ENCODE assay signal across 8 cellular contexts in the genomic region with DNA sequence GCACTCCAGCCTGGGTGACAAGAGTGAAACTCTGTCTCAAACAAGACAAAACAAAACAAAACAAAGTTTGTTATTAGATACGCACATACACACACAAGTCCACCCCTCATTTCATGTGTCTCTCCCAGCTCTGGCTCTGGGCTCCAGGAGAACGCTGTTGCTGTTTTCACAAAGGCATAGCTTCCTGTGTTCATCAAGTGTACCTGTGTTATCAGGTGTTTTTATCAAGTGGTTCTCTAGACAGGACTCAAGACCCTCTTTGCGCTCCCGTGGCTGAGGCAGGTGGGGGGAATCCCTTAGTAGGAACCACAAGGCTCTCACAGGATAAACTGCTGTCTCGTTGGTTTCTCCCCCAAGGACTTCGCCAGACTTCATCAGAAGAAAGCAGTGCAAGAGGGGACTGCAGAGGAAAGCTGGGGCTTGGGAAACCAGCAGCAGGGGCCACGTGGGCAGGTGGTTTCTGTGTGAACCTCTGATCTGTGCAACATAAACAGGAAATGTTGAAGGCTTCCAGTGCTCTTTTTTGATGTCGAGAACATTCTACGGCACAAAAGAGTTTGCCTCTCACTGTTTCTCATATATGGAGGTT. TPM values are rescaled to one million over a fixed set of nuclear protein-coding genes. Genes with fewer than 3 reads are reported as not detected.
A peak's percentile ranks its signal among the peaks of the same experiment; 100 is the strongest.
DNase-seq lines count a peak whose midpoint lies in the region; ATAC-seq and TF ChIP-seq lines count a peak whose summit lies in the region.

No MANE protein-coding gene starts in this region.

- no peaks in the 10 kb centered on the region for H3K36me3 ChIP-seq in testis (ENCODE audit: low read depth, missing control alignments)

- H3K4me3 ChIP-seq in testis: no peak overlapping the region

- H3K27ac ChIP-seq in testis: no peak overlapping the region

- no peaks in the 10 kb centered on the region for H3K27me3 ChIP-seq in testis

- TF ChIP-seq POLR2A in testis (IDR thresholded peaks at IDR 0.05): no peak

- peaks cover 8% of the 10 kb centered on the region for H3K4me1 ChIP-seq in testis

- intact Hi-C loops in testis (cut with DNase I; ENCODE audit: low total_unique reads): no loop called here

- DNase-seq in GF-D8 (lab: John Stamatoyannopoulos, UW): peak; percentile 21
- peak; percentile 32 to 68 for DNase-seq in activated CD4-positive, alpha-beta T cell treated with anti-CD3 and anti-CD28 coated beads, Interleukin-2, amount 50 U/mL, for 24 hours (ENCODE audit: low read depth in 1 of 2, low spot score in 1 of 2)
- DNase-seq in iris pigment epithelial cell (ENCODE audit: low read depth): peak; percentile 73
- DNase-seq in stimulated activated naive CD4-positive, alpha-beta T cell (lab: John Stamatoyannopoulos, UW): peak; percentile 81 to 95 (median 91)
- no peak for DNase-seq in testis
- no peak for DNase-seq in SIG-M5 (lab: John Stamatoyannopoulos, UW)
- DNase-seq in NCI-H1092 (lab: John Stamatoyannopoulos, UW): no peak

- no peak for TF ChIP-seq CTCF in testis (IDR thresholded peaks at IDR 0.05)

- peak; percentile 53 for ATAC-seq in HG02870 (IDR thresholded peaks at IDR 0.05; ENCODE audit: unreplicated experiment)

- H3K9me3 ChIP-seq in testis: no peaks in the 10 kb centered on the region

- WGBS in testis, 2 donors: 64 to 71% methylated on average over 9 of the region's 9 CpGs

RNA-seq across cellular contexts. Expression of a gene that starts 6.9 kb away (rescaled TPM):
- 100 to 1,000 TPM; 109 to 129 TPM for total RNA-seq in testis
- polyA plus RNA-seq in testis (ENCODE audit: insufficient read depth, low read depth, low replicate concordance): 132 TPM

RNA-seq across cellular contexts. Expression of a gene that starts 33.7 kb away (rescaled TPM):
- 10 to 100 TPM; 55.0 to 83.9 TPM for total RNA-seq in testis
- 99.8 TPM for polyA plus RNA-seq in testis (ENCODE audit: insufficient read depth, low read depth, low replicate concordance)

Comparison
In these comparisons a context has a peak if more than half of its experiments do, and no peak if none do; other contexts are left out.
1. DNase-seq: peak in GF-D8 (single experiment), activated CD4-positive, alpha-beta T cell treated with anti-CD3 and anti-CD28 coated beads, Interleukin-2, amount 50 U/mL, for 24 hours (2 of 2), iris pigment epithelial cell (single experiment) and stimulated activated naive CD4-positive, alpha-beta T cell (6 of 6); none in testis (single experiment), SIG-M5 (single experiment) and NCI-H1092 (single experiment).